1 cellular context compared by ENCODE assay signal in genomic region chr3:190582667-190583066, GRCh38.
TF ChIP-seq lines count a peak whose summit lies in the region.

No MANE protein-coding gene starts in this region.

TF ChIP-seq in GM23338, 12 proteins besides CTCF, POLR2A, EP300 and RAD21 (continued from another document):
- TF ChIP-seq ZNF462 (CRISPR knock-in tag; IDR thresholded peaks at IDR 0.05), result no peak
- no peak for TF ChIP-seq ETS1 (IDR thresholded peaks at IDR 0.05)
- TF ChIP-seq ZNF114 (CRISPR knock-in tag; IDR thresholded peaks at IDR 0.05), result no peak
